In the genomic region with DNA sequence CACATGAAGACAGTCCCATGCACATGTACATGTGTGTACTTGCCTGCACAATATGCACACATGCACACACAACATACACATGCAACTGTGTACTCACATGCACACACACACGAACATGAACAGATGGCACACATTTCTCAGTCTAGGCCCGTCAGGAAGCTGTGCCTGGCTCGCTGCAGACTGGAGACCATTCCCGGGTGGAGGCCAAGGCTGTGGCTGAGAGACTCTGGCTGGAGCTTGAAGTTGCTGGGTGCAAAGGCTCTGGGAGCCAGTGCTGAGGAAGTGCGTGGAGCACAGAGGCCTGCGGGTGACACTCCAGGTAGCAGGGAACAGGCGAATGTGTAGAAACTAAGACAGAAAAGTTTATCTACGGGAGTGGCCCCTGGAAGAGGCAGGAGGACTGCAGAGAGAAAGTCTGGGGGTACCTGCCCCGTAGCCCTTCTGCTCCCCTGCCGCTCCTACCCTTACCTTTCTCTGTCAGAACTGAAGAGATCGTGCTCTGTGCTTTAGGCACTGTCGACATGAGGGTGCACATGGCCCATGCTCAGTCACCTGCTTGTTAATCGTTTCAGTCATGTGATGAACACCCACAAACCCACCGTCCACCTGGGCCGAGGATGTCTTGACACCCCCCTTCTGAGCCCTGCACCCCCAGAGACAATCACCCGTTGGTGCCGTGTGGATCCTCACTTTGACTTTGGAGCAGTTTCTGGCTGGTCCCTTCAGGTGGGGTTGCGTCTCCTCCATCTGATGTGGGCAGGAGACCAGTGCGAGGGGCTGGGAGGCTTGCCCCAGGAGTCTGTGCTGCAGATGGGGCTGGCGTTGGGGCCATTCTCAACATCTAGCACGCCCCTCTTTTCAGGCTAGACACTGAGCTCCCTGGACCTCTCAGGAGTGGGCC, we compare ENCODE assay signal across 20 cellular contexts.
DNase-seq lines count a peak whose midpoint lies in the region; ATAC-seq and TF ChIP-seq lines count a peak whose summit lies in the region.
"Had no signal": no experiment of that assay in that cellular context is flagged by ENCODE, and none has a peak within 500 bp of the region (broad histone marks: within the 10 kb centered on the region; RNA-seq: fewer than 3 reads in every experiment).

No MANE protein-coding gene starts in this region.

- H3K9ac ChIP-seq in mesenchymal stem cell (ENCODE audit: low read length): no peak overlapping the region

- WGBS in mesenchymal stem cell: 85% methylated on average over 21 of the region's 21 CpGs

- H3K4me3 Mint-ChIP-seq in activated CD4-positive, alpha-beta T cell treated with anti-CD3 and anti-CD28 coated beads, Interleukin-2, amount 10 ng/mL, durations not matched to agents 7 days and 5 days: no peak overlapping the region
- H3K4me3 Mint-ChIP-seq in CD8-positive, alpha-beta T cell: peak overlapping the region; percentile 29
- H3K4me3 Mint-ChIP-seq in stimulated activated effector memory CD8-positive, alpha-beta T cell treated with anti-CD3 and anti-CD28 coated beads, Interleukin-12 subunit alpha, Interleukin-12 subunit beta, amount 100 ng/mL, for 72 hours: no peak overlapping the region
- H3K4me3 Mint-ChIP-seq: B cell; CD8-positive, alpha-beta memory T cell; IgD-negative memory B cell had no signal

- H3K9me3 ChIP-seq in CD8-positive, alpha-beta T cell (ENCODE audit: low read length): no peaks in the 10 kb centered on the region
- no peaks in the 10 kb centered on the region for H3K9me3 ChIP-seq in mesenchymal stem cell (ENCODE audit: control insufficient read depth, low read length)

- no peaks in the 10 kb centered on the region for H3K9me3 Mint-ChIP-seq in activated CD4-positive, alpha-beta T cell treated with anti-CD3 and anti-CD28 coated beads, Interleukin-2, amount 10 ng/mL, durations not matched to agents 7 days and 5 days
- H3K9me3 Mint-ChIP-seq in CD8-positive, alpha-beta T cell: no peaks in the 10 kb centered on the region
- H3K9me3 Mint-ChIP-seq in stimulated activated effector memory CD8-positive, alpha-beta T cell treated with anti-CD3 and anti-CD28 coated beads, Interleukin-12 subunit alpha, Interleukin-12 subunit beta, amount 100 ng/mL, for 72 hours: no peaks in the 10 kb centered on the region
- H3K9me3 Mint-ChIP-seq: CD8-positive, alpha-beta memory T cell; IgD-negative memory B cell had no signal

- peaks cover 22% of the 10 kb centered on the region for H3K4me1 ChIP-seq in CD8-positive, alpha-beta T cell (ENCODE audit: insufficient read depth, low read length)
- H3K4me1 ChIP-seq in mesenchymal stem cell (ENCODE audit: control insufficient read depth, insufficient read depth, low read depth, low read length): peaks cover 1% of the 10 kb centered on the region

- H3K79me1 ChIP-seq in mesenchymal stem cell (replicated peaks; ENCODE audit: low read length, poor library complexity, severe bottlenecking): no peaks in the 10 kb centered on the region

- no peak for ATAC-seq in CD8-positive, alpha-beta T cell
- peak; percentile 5 for ATAC-seq in stimulated activated effector memory CD8-positive, alpha-beta T cell treated with anti-CD3 and anti-CD28 coated beads, Interleukin-12 subunit alpha, Interleukin-12 subunit beta, amount 100 ng/mL, for 72 hours
- no peak for ATAC-seq in HG02571 (IDR thresholded peaks at IDR 0.05; ENCODE audit: unreplicated experiment)

- no peaks in the 10 kb centered on the region for H3K27me3 ChIP-seq in CD8-positive, alpha-beta T cell (ENCODE audit: insufficient read depth, low read length)
- peaks cover 0 to 31% of the 10 kb centered on the region in 2 experiments for H3K27me3 ChIP-seq in mesenchymal stem cell (ENCODE audit: control insufficient read depth in 1 of 2, insufficient read depth in 1 of 2, low read length in 2 of 2)

- no peak overlapping the region for H2BK120ac ChIP-seq in mesenchymal stem cell (ENCODE audit: low read depth, low read length)

- H2AFZ ChIP-seq in mesenchymal stem cell (ENCODE audit: low read depth, low read length): no peak overlapping the region

- no peak for TF ChIP-seq CTCF in CD8-positive, alpha-beta T cell (IDR thresholded peaks at IDR 0.05)

- H2BK15ac ChIP-seq in mesenchymal stem cell (ENCODE audit: low read depth, poor library complexity, severe bottlenecking): no peak overlapping the region

- CTCF ChIA-PET in activated CD4-positive, alpha-beta T cell treated with anti-CD3 and anti-CD28 coated beads, Interleukin-2, amount 10 ng/mL, durations not matched to agents 7 days and 5 days (lab: Charles Lee): no interaction called here
- CTCF ChIA-PET in CD8-positive, alpha-beta T cell (lab: Charles Lee): no interaction called here

- peak overlapping the region; percentile 37 for H3K27ac Mint-ChIP-seq in activated CD4-positive, alpha-beta T cell treated with anti-CD3 and anti-CD28 coated beads, Interleukin-2, amount 10 ng/mL, durations not matched to agents 7 days and 5 days
- peak overlapping the region; percentile 20 for H3K27ac Mint-ChIP-seq in CD8-positive, alpha-beta T cell
- H3K27ac Mint-ChIP-seq in stimulated activated effector memory CD8-positive, alpha-beta T cell treated with anti-CD3 and anti-CD28 coated beads, Interleukin-12 subunit alpha, Interleukin-12 subunit beta, amount 100 ng/mL, for 72 hours: no peak overlapping the region
- H3K27ac Mint-ChIP-seq: B cell, IgD-negative memory B cell had no signal

- H3K4me1 Mint-ChIP-seq in activated CD4-positive, alpha-beta T cell treated with anti-CD3 and anti-CD28 coated beads, Interleukin-2, amount 10 ng/mL, durations not matched to agents 7 days and 5 days: peaks cover 29% of the 10 kb centered on the region
- H3K4me1 Mint-ChIP-seq in CD8-positive, alpha-beta T cell (ENCODE audit: low read depth): peaks cover 31% of the 10 kb centered on the region
- H3K4me1 Mint-ChIP-seq in stimulated activated effector memory CD8-positive, alpha-beta T cell treated with anti-CD3 and anti-CD28 coated beads, Interleukin-12 subunit alpha, Interleukin-12 subunit beta, amount 100 ng/mL, for 72 hours: peaks cover 9% of the 10 kb centered on the region
- H3K4me1 Mint-ChIP-seq: B cell had no signal

- H3K27me3 Mint-ChIP-seq in activated CD4-positive, alpha-beta T cell treated with anti-CD3 and anti-CD28 coated beads, Interleukin-2, amount 10 ng/mL, durations not matched to agents 7 days and 5 days: no peaks in the 10 kb centered on the region
- peaks cover 5% of the 10 kb centered on the region for H3K27me3 Mint-ChIP-seq in CD8-positive, alpha-beta T cell (ENCODE audit: low read depth)

- H3K36me3 ChIP-seq in CD8-positive, alpha-beta T cell (ENCODE audit: insufficient read depth, low read length): no peaks in the 10 kb centered on the region
- no peaks in the 10 kb centered on the region for H3K36me3 ChIP-seq in mesenchymal stem cell (ENCODE audit: control insufficient read depth in 1 of 2, insufficient read depth in 2 of 2, low read depth in 1 of 2, low read length in 2 of 2)

- intact Hi-C loops in CD8-positive, alpha-beta T cell (cut with DNase I, micrococcal nuclease): no loop called here

- H2BK5ac ChIP-seq in mesenchymal stem cell (ENCODE audit: low read depth, low read length, poor library complexity, severe bottlenecking): no peak overlapping the region

- no peak overlapping the region for H3K14ac ChIP-seq in mesenchymal stem cell (ENCODE audit: low read length in 2 of 2)

- H3K23ac ChIP-seq in mesenchymal stem cell (ENCODE audit: low read length in 2 of 2): no peak overlapping the region

- H4K8ac ChIP-seq in mesenchymal stem cell (ENCODE audit: low read length): peak overlapping the region; percentile 36

- H3K4ac ChIP-seq in mesenchymal stem cell (ENCODE audit: low read depth in 1 of 2, low read length in 2 of 2): no peak overlapping the region

- H3K4me2 ChIP-seq in mesenchymal stem cell (ENCODE audit: low read length, poor library complexity, severe bottlenecking): no peak overlapping the region

- H3K18ac ChIP-seq in mesenchymal stem cell (ENCODE audit: low read depth in 1 of 2, low read length in 2 of 2): no peak overlapping the region

- no peak overlapping the region for H3K4me3 ChIP-seq in CD8-positive, alpha-beta T cell (ENCODE audit: low read depth, low read length)
- no peak overlapping the region for H3K4me3 ChIP-seq in mesenchymal stem cell (ENCODE audit: insufficient read depth in 1 of 2, low read depth in 1 of 2, low read length in 2 of 2)

- H4K91ac ChIP-seq in mesenchymal stem cell (ENCODE audit: low read length): no peak overlapping the region

- no peak overlapping the region for H3K27ac ChIP-seq in CD8-positive, alpha-beta T cell (ENCODE audit: low read depth, low read length)
- no peak overlapping the region for H3K27ac ChIP-seq in mesenchymal stem cell (ENCODE audit: low read length, poor library complexity, severe bottlenecking)
- H3K27ac ChIP-seq: 22Rv1 had no signal

- no peak overlapping the region for H2AK5ac ChIP-seq in mesenchymal stem cell (ENCODE audit: low read length, severe bottlenecking)

- DNase-seq in activated CD4-positive, alpha-beta T cell treated with anti-CD3 and anti-CD28 coated beads, Interleukin-2, amount 10 ng/mL, durations not matched to agents 7 days and 5 days: no peak
- no peak for DNase-seq in activated CD4-positive, alpha-beta T cell treated with anti-CD3 and anti-CD28 coated beads, Interleukin-2, amount 50 U/mL, for 48 hours
- DNase-seq in CD8-positive, alpha-beta T cell: peak in 1 of 7 experiments; percentile 38
- DNase-seq in mesenchymal stem cell (no peak), NCI-H1092 (lab: John Stamatoyannopoulos, UW) (no peak)
- DNase-seq in stimulated activated effector memory CD8-positive, alpha-beta T cell treated with anti-CD3 and anti-CD28 coated beads, Interleukin-12 subunit alpha, Interleukin-12 subunit beta, amount 100 ng/mL, for 72 hours (ENCODE audit: low spot score in 2 of 2): no peak
- no peak for DNase-seq in stimulated activated naive CD4-positive, alpha-beta T cell (lab: John Stamatoyannopoulos, UW)
- DNase-seq: DMS79 treated with DMSO at 0.1 percent for 48 hours, HCEC 1CT, Kasumi-1, MM.1S, NCI-H1105, NCI-H187, NCI-H226, NCI-H524 treated with DMSO at 0.1 percent for 48 hours had no signal

- no peak overlapping the region for H2BK12ac ChIP-seq in mesenchymal stem cell (ENCODE audit: low read length in 2 of 2)

- POLR2A ChIA-PET in activated CD4-positive, alpha-beta T cell treated with anti-CD3 and anti-CD28 coated beads, Interleukin-2, amount 10 ng/mL, durations not matched to agents 7 days and 5 days (lab: Charles Lee): no interaction called here
- POLR2A ChIA-PET in CD8-positive, alpha-beta T cell (lab: Charles Lee): no interaction called here

- H3K36me3 Mint-ChIP-seq in activated CD4-positive, alpha-beta T cell treated with anti-CD3 and anti-CD28 coated beads, Interleukin-2, amount 10 ng/mL, durations not matched to agents 7 days and 5 days (ENCODE audit: low read depth): no peaks in the 10 kb centered on the region
- H3K36me3 Mint-ChIP-seq in CD8-positive, alpha-beta T cell: no peaks in the 10 kb centered on the region
- H3K36me3 Mint-ChIP-seq in stimulated activated effector memory CD8-positive, alpha-beta T cell treated with anti-CD3 and anti-CD28 coated beads, Interleukin-12 subunit alpha, Interleukin-12 subunit beta, amount 100 ng/mL, for 72 hours: no peaks in the 10 kb centered on the region
- H3K36me3 Mint-ChIP-seq: CD8-positive, alpha-beta memory T cell; IgD-negative memory B cell had no signal
